In genomic region chr17:1800240-1800639, GRCh38 we compare ENCODE assay signal across 19 cellular contexts. TPM values are rescaled to one million over a fixed set of nuclear protein-coding genes. Genes with fewer than 3 reads are reported as not detected.
A peak's percentile ranks its signal among the peaks of the same experiment; 100 is the strongest.
DNase-seq lines count a peak whose midpoint lies in the region; ATAC-seq and TF ChIP-seq lines count a peak whose summit lies in the region.
"Had no signal": no experiment of that assay in that cellular context is flagged by ENCODE, and none has a peak within 500 bp of the region (broad histone marks: within the 10 kb centered on the region; RNA-seq: fewer than 3 reads in every experiment).

No MANE protein-coding gene starts in this region.

- H3K36me3 ChIP-seq in A673 (ENCODE audit: insufficient read depth, low read length, poor library complexity, severe bottlenecking): peaks cover 14% of the 10 kb centered on the region
- peaks cover 17% of the 10 kb centered on the region for H3K36me3 ChIP-seq in cardiac muscle cell

- CTCF ChIA-PET in A673 (lab: Charles Lee) (no interaction called here), RWPE1 (lab: Yijun Ruan, JAX) (no interaction called here)

- H3K4me1 ChIP-seq in A673 (ENCODE audit: insufficient read depth, low read length, poor library complexity, severe bottlenecking) (no peaks in the 10 kb centered on the region), cardiac muscle cell (ENCODE audit: low read depth) (peaks cover 17% of the 10 kb centered on the region), right cardiac atrium (ENCODE audit: control insufficient read depth, insufficient read depth, low read length) (peaks cover 5% of the 10 kb centered on the region)

- no peaks in the 10 kb centered on the region for H3K9me3 ChIP-seq in A673 (ENCODE audit: low read depth, low read length, poor library complexity, severe bottlenecking)
- no peaks in the 10 kb centered on the region for H3K9me3 ChIP-seq in cardiac muscle cell (ENCODE audit: low read depth)
- H3K9me3 ChIP-seq in right cardiac atrium (ENCODE audit: control insufficient read depth, low read length): no peaks in the 10 kb centered on the region
- H3K9me3 ChIP-seq: SK-N-SH had no signal

- 72% methylated on average over 7 of the region's 7 CpGs for WGBS in right cardiac atrium

- TF ChIP-seq CTCF in A673 (conservative IDR thresholded peaks at IDR 0.05; ENCODE audit: low read depth, low read length) (no peak), RWPE1 (conservative IDR thresholded peaks at IDR 0.05; ENCODE audit: low read depth) (no peak), cardiac muscle cell (IDR thresholded peaks at IDR 0.05; ENCODE audit: low read depth, low read length) (no peak)

- ATAC-seq in right cardiac atrium (peak; percentile 73 to 80), GM18519 (IDR thresholded peaks at IDR 0.05; ENCODE audit: low FRiP score, unreplicated experiment) (no peak), GM21367 (IDR thresholded peaks at IDR 0.05; ENCODE audit: unreplicated experiment) (no peak)

- DNase-seq in A673 (ENCODE audit: low spot score) (no peak), RWPE1 (ENCODE audit: low spot score) (no peak), cardiac muscle cell (ENCODE audit: low read depth in 1 of 2, low spot score in 1 of 2) (no peak), right cardiac atrium (peak in 1 of 3 donors; percentile 67), HT-29 (ENCODE audit: low spot score) (no peak)
- DNase-seq in activated CD4-positive, alpha-beta T cell treated with anti-CD3 and anti-CD28 coated beads, Interleukin-2, amount 50 U/mL, for 1 hour: no peak
- DNase-seq: CD4-positive, CD25-positive, alpha-beta regulatory T cell; DMS79; H7; KG1; NCI-H1105; NCI-H2029 treated with DMSO at 0.1 percent for 48 hours; NCI-H345; NCI-H524 treated with DMSO at 0.1 percent for 48 hours; OCI-M1; SIG-M5; SK-N-SH had no signal

- POLR2A ChIA-PET in A673 (lab: Charles Lee; ENCODE audit: low non-redundant PET): no interaction called here
- POLR2A ChIA-PET in RWPE1 (lab: Yijun Ruan, JAX; ENCODE audit: low non-redundant PET): no interaction called here

- H3K27ac ChIP-seq in A673 (ENCODE audit: low read depth, low read length, poor library complexity, severe bottlenecking) (no peak overlapping the region), RWPE1 (peak overlapping the region; percentile 22; the same call in 1 of the 2 replicates), cardiac muscle cell (peak overlapping the region; percentile 25), right cardiac atrium (ENCODE audit: low read length) (peak overlapping the region; percentile 91)

- no peaks in the 10 kb centered on the region for H3K27me3 ChIP-seq in A673 (replicated peaks; ENCODE audit: insufficient read depth, low read depth, low read length, poor library complexity)
- H3K27me3 ChIP-seq in cardiac muscle cell: no peaks in the 10 kb centered on the region
- H3K27me3 ChIP-seq in right cardiac atrium (ENCODE audit: control insufficient read depth, insufficient read depth): no peaks in the 10 kb centered on the region

- H3K4me3 ChIP-seq in A673 (ENCODE audit: low read depth, low read length, poor library complexity, severe bottlenecking) (no peak overlapping the region), cardiac muscle cell (no peak overlapping the region), right cardiac atrium (ENCODE audit: low read length) (no peak overlapping the region)

- TSS peak; percentile 57 for BruUV-seq in A673 (replicated peaks; lab: Mats Ljungman, UMichigan)

- intact Hi-C loops in A673 (cut with micrococcal nuclease; ENCODE audit: unreplicated experiment) (no loop called here), right cardiac atrium (cut with DNase I) (no loop called here)

RNA-seq across cellular contexts. Expression of gene SMYD4, which starts 29.5 kb away (rescaled TPM):
- 28.1 and 31.6 TPM in 2 replicates for total RNA-seq in A673 (2021)
- 7.7 and 19.2 TPM in 2 replicates for total RNA-seq in cardiac muscle cell
- 14.4 and 24.2 TPM in 2 replicates for polyA plus RNA-seq in cardiac muscle cell
- total RNA-seq in right cardiac atrium: 10 to 100 TPM; 10.3 to 14.6 (median 11.4) TPM
- polyA plus RNA-seq in right cardiac atrium: 6.5 TPM
- 5.9 and 7.5 TPM in 2 replicates for total RNA-seq in HT-29 (2014; rRNA removed; shearing (Covaris generic))

RNA-seq across cellular contexts. Expression of gene RPA1, which starts 29.6 kb away (rescaled TPM):
- total RNA-seq in A673 (2021) (211 and 231 TPM in 2 replicates), cardiac muscle cell (42.5 and 50.0 TPM in 2 replicates), right cardiac atrium (100 to 1,000 TPM in 1 of 4 donors, 10 to 100 TPM in 3; 68.1 to 103 (median 81.6) TPM)
- polyA plus RNA-seq in cardiac muscle cell (78.9 and 102 TPM in 2 replicates), right cardiac atrium (28.0 TPM)
- total RNA-seq in HT-29 (2014; rRNA removed; shearing (Covaris generic)): 32.4 and 52.5 TPM in 2 replicates

RNA-seq across cellular contexts. Expression of gene SERPINF1, which starts 38.4 kb away (rescaled TPM):
- total RNA-seq in A673 (2021) (47.8 and 91.0 TPM in 2 replicates), cardiac muscle cell (102 and 134 TPM in 2 replicates), right cardiac atrium (100 to 1,000 TPM; 160 to 288 (median 264) TPM)
- polyA plus RNA-seq in cardiac muscle cell (73.1 and 109 TPM in 2 replicates), right cardiac atrium (215 TPM)
- 1.1 and 5.0 TPM in 2 replicates for total RNA-seq in HT-29 (2014; rRNA removed; shearing (Covaris generic))
- total RNA-seq: CD4-positive, CD25-positive, alpha-beta regulatory T cell had no signal

RNA-seq across cellular contexts. Expression of gene SERPINF2, which starts 57.6 kb away (rescaled TPM):
- 0.28 and 0.37 TPM in 2 replicates for total RNA-seq in A673 (2021)
- 2.2 TPM in 1 of 2 replicates, not detected in the other for total RNA-seq in cardiac muscle cell
- not detected in 2 replicates for polyA plus RNA-seq in cardiac muscle cell
- total RNA-seq in right cardiac atrium: 1 to 10 TPM in 3 of 4 donors, under 1 TPM in 1; 0.45 to 2.1 (median 1.2) TPM
- polyA plus RNA-seq in right cardiac atrium: 1.1 TPM
- 9.8 and 10.9 TPM in 2 replicates for total RNA-seq in HT-29 (2014; rRNA removed; shearing (Covaris generic))
- polyA plus RNA-seq: CD4-positive, CD25-positive, alpha-beta regulatory T cell had no signal

Comparison
In these comparisons a context has a peak if more than half of its experiments do, and no peak if none do; other contexts are left out.
1. ATAC-seq: peak in right cardiac atrium (2 of 2); none in GM18519 (single experiment) and GM21367 (single experiment).